17 cellular contexts compared by ENCODE assay signal in genomic region chr20:6213311-6213710, GRCh38.
DNase-seq lines count a peak whose midpoint lies in the region; ATAC-seq, FAIRE-seq and TF ChIP-seq lines count a peak whose summit lies in the region.
"Had no signal": no experiment of that assay in that cellular context is flagged by ENCODE, and none has a peak within 500 bp of the region (broad histone marks: within the 10 kb centered on the region; RNA-seq: fewer than 3 reads in every experiment).

No MANE protein-coding gene starts in this region.

- intact Hi-C loops in mammary epithelial cell (cut with micrococcal nuclease) (no loop called here), K562 (cut with micrococcal nuclease) (no loop called here), natural killer cell (cut with micrococcal nuclease) (no loop called here)

- H3K27me3 ChIP-seq in mammary epithelial cell (ENCODE audit: insufficient read depth, low read length) = peaks cover 3% of the 10 kb centered on the region
- no peaks in the 10 kb centered on the region for H3K27me3 ChIP-seq in K562 (ENCODE audit: control insufficient read depth in 2 of 2, insufficient read depth in 2 of 2, low read length in 2 of 2)

- TF ChIP-seq CTCF in mammary epithelial cell (conservative IDR thresholded peaks at IDR 0.05 in 1 of 2, IDR thresholded peaks at IDR 0.05 in 1 of 2; ENCODE audit: extremely low read depth in 1 of 2, insufficient read depth in 1 of 2, low read depth in 1 of 2, low read length in 2 of 2) (no peak), LNCaP clone FGC (IDR thresholded peaks at IDR 0.05; ENCODE audit: control insufficient read depth, extremely low read depth, insufficient read depth) (no peak), K562 (IDR thresholded peaks at IDR 0.05 in 2 of 3, conservative IDR thresholded peaks at IDR 0.05 in 1 of 3; ENCODE audit: insufficient read depth in 2 of 3, low read depth in 1 of 3, low read length in 3 of 3) (no peak), natural killer cell (IDR thresholded peaks at IDR 0.05) (no peak)

- no peaks in the 10 kb centered on the region for H3K79me2 ChIP-seq in mammary epithelial cell (ENCODE audit: insufficient read depth, low read length)
- H3K79me2 ChIP-seq in K562 (ENCODE audit: control insufficient read depth, insufficient read depth, low read length) = no peaks in the 10 kb centered on the region

- ATAC-seq in K562 = peak; percentile 84
- no peak for ATAC-seq in natural killer cell
- ATAC-seq: A549, GM12878 had no signal

- in situ Hi-C loops in T47D (cut with HindIII; ENCODE audit: low pct_unique_long_range_greater_than_20kb, low sequenced_read_pairs) = no loop called here
- in situ Hi-C loops in mammary epithelial cell (cut with MboI; ENCODE audit: low sequenced_read_pairs in 2 of 2) = no loop called here
- in situ Hi-C loops in K562 (cut with MboI) = no loop called here

- H3K9me1 ChIP-seq in K562 (ENCODE audit: control insufficient read depth, insufficient read depth, low read length) = no peaks in the 10 kb centered on the region

- H3K4me3 ChIP-seq in mammary epithelial cell (replicated peaks in 1 of 3; ENCODE audit: insufficient read depth in 1 of 3, low read depth in 2 of 3, low read length in 3 of 3) = no peak overlapping the region
- H3K4me3 ChIP-seq in LNCaP clone FGC (ENCODE audit: low read depth, low read length) = peak overlapping the region; percentile 37
- H3K4me3 ChIP-seq in K562 = no peak overlapping the region
- H3K4me3 ChIP-seq: A549, GM12878 had no signal

- H3K9me3 ChIP-seq in mammary epithelial cell (replicated peaks; ENCODE audit: insufficient read depth, low read length) (no peaks in the 10 kb centered on the region), K562 (replicated peaks; ENCODE audit: control insufficient read depth, insufficient read depth, low read depth, low read length) (no peaks in the 10 kb centered on the region)
- H3K9me3 ChIP-seq: A549 had no signal

- POLR2A ChIA-PET in K562 (lab: Yijun Ruan, JAX) = no interaction called here

- no peak overlapping the region for H3K4me2 ChIP-seq in mammary epithelial cell (ENCODE audit: insufficient read depth, low read depth, low read length)
- peak overlapping the region; percentile 55 for H3K4me2 ChIP-seq in K562 (ENCODE audit: insufficient read depth, low read length)
- H3K4me2 ChIP-seq: A549 had no signal

- BruUV-seq in mammary epithelial cell (replicated peaks; lab: Mats Ljungman, UMichigan) (no TSS peak), K562 (replicated peaks; lab: Mats Ljungman, UMichigan) (no TSS peak)

- no peak for TF ChIP-seq RAD21 in K562 (CRISPR knock-in tag; conservative IDR thresholded peaks at IDR 0.05 in 1 of 2, IDR thresholded peaks at IDR 0.05 in 1 of 2)

- H4K20me1 ChIP-seq in mammary epithelial cell (ENCODE audit: insufficient read depth, low read length) (no peaks in the 10 kb centered on the region), K562 (replicated peaks; ENCODE audit: control insufficient read depth, insufficient read depth, low read length) (no peaks in the 10 kb centered on the region)

- H3K4me1 ChIP-seq in mammary epithelial cell (ENCODE audit: insufficient read depth, low read length) (no peaks in the 10 kb centered on the region), K562 (replicated peaks in 1 of 2; ENCODE audit: control insufficient read depth in 2 of 2, insufficient read depth in 2 of 2, low read length in 2 of 2) (no peaks in the 10 kb centered on the region)
- H3K4me1 ChIP-seq: A549, Caco-2 had no signal

- dilution Hi-C loops in mammary epithelial cell (cut with HindIII; ENCODE audit: low sequenced_read_pairs) = no loop called here

- H3K27ac ChIP-seq in mammary epithelial cell (ENCODE audit: insufficient read depth, low read depth, low read length) (no peak overlapping the region), K562 (ENCODE audit: extremely low read depth, low read depth, low read length) (no peak overlapping the region)
- H3K27ac ChIP-seq: 22Rv1, A549, C4-2B had no signal

- H3K27me3 Mint-ChIP-seq in natural killer cell (ENCODE audit: low read depth in 2 of 2) = no peaks in the 10 kb centered on the region

- no peaks in the 10 kb centered on the region for H3K36me3 ChIP-seq in mammary epithelial cell (ENCODE audit: insufficient read depth, low read length)
- no peaks in the 10 kb centered on the region for H3K36me3 ChIP-seq in K562 (ENCODE audit: control insufficient read depth, insufficient read depth, low read length)

- peaks cover 2 to 8% of the 10 kb centered on the region in 2 donors for H3K9me3 Mint-ChIP-seq in natural killer cell
- H3K9me3 Mint-ChIP-seq: CD4-positive, alpha-beta T cell had no signal

- WGBS in mammary epithelial cell (ENCODE audit: low coverage, missing lambda C conversion rate) = 40% methylated on average over 1 of the region's 22 CpGs
- 0% methylated on average over 1 of the region's 22 CpGs for WGBS in K562 (ENCODE audit: insufficient coverage, low coverage, missing lambda C conversion rate)

- CTCF ChIA-PET in mammary epithelial cell (lab: Charles Lee; ENCODE audit: low non-redundant PET) = no interaction called here
- CTCF ChIA-PET in K562 (lab: Yijun Ruan, JAX; ENCODE audit: low intra/inter-chr PET ratio) = no interaction called here

- no peak for FAIRE-seq in K562 (lab: Jason Lieb, UNC)
- FAIRE-seq: D721Med had no signal

- TF ChIP-seq POLR2A in K562 (conservative IDR thresholded peaks at IDR 0.05) = no peak

- H3K27ac Mint-ChIP-seq in natural killer cell = no peak overlapping the region
- H3K27ac Mint-ChIP-seq: CD4-positive, alpha-beta T cell; H9 had no signal

- DNase-seq in T47D (ENCODE audit: low read depth in 1 of 2, low spot score in 1 of 2) (peak; percentile 28 to 80), mammary epithelial cell (no peak), LNCaP clone FGC (ENCODE audit: low read depth) (no peak), K562 (ENCODE audit: extremely low read depth in 1 of 4, low spot score in 3 of 4) (peak; percentile 9 to 63 (median 14)), NCI-H1436 treated with DMSO at 0.1 percent for 48 hours (lab: John Stamatoyannopoulos, UW) (no peak), natural killer cell (no peak)
- no peak for DNase-seq in stimulated activated CD4-positive, alpha-beta T cell treated with anti-CD3 and anti-CD28 coated beads, Interleukin-1b, Interleukin-23, amount 100 ng/mL, for 48 hours
- DNase-seq: AML-193; Caco-2; CD4-positive, alpha-beta T cell; GOT3 had no signal

- H3K4me1 Mint-ChIP-seq in natural killer cell = no peaks in the 10 kb centered on the region
- H3K4me1 Mint-ChIP-seq: H9 had no signal

- no peaks in the 10 kb centered on the region for H3K36me3 Mint-ChIP-seq in natural killer cell

- no peak for TF ChIP-seq EP300 in K562 (IDR thresholded peaks at IDR 0.05; ENCODE audit: low read length)

- no peak overlapping the region for H2AFZ ChIP-seq in mammary epithelial cell (ENCODE audit: low read depth, low read length)
- peak overlapping the region; percentile 65 for H2AFZ ChIP-seq in K562 (ENCODE audit: low read depth, low read length)

- no peak overlapping the region for H3K4me3 Mint-ChIP-seq in natural killer cell
- H3K4me3 Mint-ChIP-seq: CD4-positive, alpha-beta T cell; H9 had no signal

- H3K9ac ChIP-seq in mammary epithelial cell (ENCODE audit: insufficient read depth, low read length) (no peak overlapping the region), K562 (ENCODE audit: insufficient read depth in 1 of 2, low read depth in 2 of 2, low read length in 2 of 2) (no peak overlapping the region)

TF ChIP-seq in K562, 482 proteins besides CTCF, POLR2A, EP300 and RAD21 (continues in another document):
- no peak for TF ChIP-seq MCM7 (IDR thresholded peaks at IDR 0.05)
- TF ChIP-seq ZBTB7A (IDR thresholded peaks at IDR 0.05; ENCODE audit: borderline replicate concordance, control insufficient read depth, low read depth, low read length) = no peak
- TF ChIP-seq YY1 (IDR thresholded peaks at IDR 0.05; ENCODE audit: borderline replicate concordance in 1 of 3, control insufficient read depth in 1 of 3, extremely low read depth in 1 of 3, insufficient read depth in 3 of 3, insufficient read length in 1 of 3, insufficient replicate concordance in 2 of 3, low read depth in 1 of 3, low read length in 2 of 3) = peak in 1 of 3 experiments; percentile 76
- no peak for TF ChIP-seq KLF1 (tag; IDR thresholded peaks at IDR 0.05)
- no peak for TF ChIP-seq OTX1 (CRISPR knock-in tag; IDR thresholded peaks at IDR 0.05)
- no peak for TF ChIP-seq ZNF740 (CRISPR knock-in tag; IDR thresholded peaks at IDR 0.05)
- peak in 1 of 2 experiments; percentile 74; a peak in 2 of 4 replicates for TF ChIP-seq ZNF740 (tag; IDR thresholded peaks at IDR 0.05)
- peak; percentile 76 for TF ChIP-seq ZNF263 (CRISPR knock-in tag; IDR thresholded peaks at IDR 0.05; ENCODE audit: borderline replicate concordance)
- no peak for TF ChIP-seq RUNX1 (IDR thresholded peaks at IDR 0.05; ENCODE audit: low read depth)

Comparison
In these comparisons a context has a peak if more than half of its experiments do, and no peak if none do; other contexts are left out.
1. DNase-seq: peak in T47D (2 of 2) and K562 (4 of 4); none in mammary epithelial cell (single experiment), LNCaP clone FGC (single experiment), stimulated activated CD4-positive, alpha-beta T cell treated with anti-CD3 and anti-CD28 coated beads, Interleukin-1b, Interleukin-23, amount 100 ng/mL, for 48 hours (single experiment), NCI-H1436 treated with DMSO at 0.1 percent for 48 hours (single experiment) and natural killer cell (single experiment).